ENCODE assay signal across 1 cellular context in genomic region chr1:70487910-70488665, GRCh38.
TF ChIP-seq lines count a peak whose summit lies in the region.

No MANE protein-coding gene starts in this region.

TF ChIP-seq in WTC11, 78 proteins besides CTCF, POLR2A, EP300 and RAD21 (continued from another document):
- TF ChIP-seq ARID4B (CRISPR knock-in tag; IDR thresholded peaks at IDR 0.05; ENCODE audit: borderline replicate concordance) (no peak), E2F4 (CRISPR knock-in tag; IDR thresholded peaks at IDR 0.05; ENCODE audit: borderline replicate concordance, low read depth) (no peak), ZNF396 (CRISPR knock-in tag; IDR thresholded peaks at IDR 0.05; ENCODE audit: borderline replicate concordance) (no peak), ATF3 (CRISPR knock-in tag; conservative IDR thresholded peaks at IDR 0.05) (no peak), ZNF219 (CRISPR knock-in tag; IDR thresholded peaks at IDR 0.05; ENCODE audit: borderline replicate concordance) (no peak), MYBL2 (CRISPR knock-in tag; IDR thresholded peaks at IDR 0.05) (no peak), JUN (CRISPR knock-in tag; IDR thresholded peaks at IDR 0.05) (no peak), ERG (CRISPR knock-in tag; IDR thresholded peaks at IDR 0.05) (no peak), USF2 (CRISPR knock-in tag; IDR thresholded peaks at IDR 0.05) (no peak), ZNF423 (CRISPR knock-in tag; IDR thresholded peaks at IDR 0.05) (no peak), FOXP4 (CRISPR knock-in tag; IDR thresholded peaks at IDR 0.05) (no peak)
